Comparison of ENCODE assay signal across 18 cellular contexts in genomic region chr2:1718339-1719220, GRCh38. TPM values are rescaled to one million over a fixed set of nuclear protein-coding genes. Genes with fewer than 3 reads are reported as not detected.
DNase-seq lines count a peak whose midpoint lies in the region; TF ChIP-seq lines count a peak whose summit lies in the region.
"Had no signal": no experiment of that assay in that cellular context is flagged by ENCODE, and none has a peak within 500 bp of the region (broad histone marks: within the 10 kb centered on the region; RNA-seq: fewer than 3 reads in every experiment).

No MANE protein-coding gene starts in this region.

- H3K27me3 ChIP-seq in muscle layer of colon (ENCODE audit: control insufficient read depth in 1 of 2, insufficient read depth in 2 of 2, low read length in 2 of 2): no peaks in the 10 kb centered on the region
- H3K27me3 ChIP-seq in subcutaneous abdominal adipose tissue (ENCODE audit: control insufficient read depth in 5 of 5, insufficient read depth in 4 of 5, low read length in 5 of 5): no peaks in the 10 kb centered on the region
- H3K27me3 ChIP-seq: MG63, transverse colon had no signal

- H3K9me3 ChIP-seq in muscle layer of colon (ENCODE audit: low read length) (no peaks in the 10 kb centered on the region), subcutaneous abdominal adipose tissue (ENCODE audit: control insufficient read depth in 5 of 5, low read length in 5 of 5) (no peaks in the 10 kb centered on the region)
- H3K9me3 ChIP-seq: MG63, transverse colon had no signal

- no peak overlapping the region for H3K9ac ChIP-seq in muscle layer of colon (ENCODE audit: low read length)
- H3K9ac ChIP-seq in subcutaneous abdominal adipose tissue (ENCODE audit: low read length in 5 of 5): peak overlapping the region in 2 of 5 donors; percentile 5 to 28

- H3K27ac ChIP-seq in muscle layer of colon (ENCODE audit: low read depth, low read length): peak overlapping the region; percentile 12
- H3K27ac ChIP-seq in subcutaneous abdominal adipose tissue (ENCODE audit: low read depth, low read length): peak overlapping the region; percentile 92
- H3K27ac ChIP-seq: HL-60 had no signal

- H3K4me3 ChIP-seq in muscle layer of colon (ENCODE audit: low read depth in 1 of 2, low read length in 2 of 2) (no peak overlapping the region), subcutaneous abdominal adipose tissue (ENCODE audit: low read depth in 1 of 5, low read length in 5 of 5) (no peak overlapping the region)
- H3K4me3 ChIP-seq: MG63, transverse colon had no signal

- H3K4me1 ChIP-seq in muscle layer of colon (ENCODE audit: insufficient read depth, low read length) (peaks cover 54% of the 10 kb centered on the region), subcutaneous abdominal adipose tissue (ENCODE audit: control insufficient read depth in 5 of 5, insufficient read depth in 5 of 5, low read length in 5 of 5) (peaks cover 27 to 87% (median 76%) of the 10 kb centered on the region in 5 donors)

- DNase-seq in dermis blood vessel endothelial cell: peak; percentile 38
- no peak for DNase-seq in SKM-1 treated with dmso at 0.1 percent for 144 hours (lab: John Stamatoyannopoulos, UW; ENCODE audit: unreplicated experiment)
- no peak for DNase-seq in activated effector memory CD4-positive, alpha-beta T cell treated with Interleukin-2 at 50 U/mL for 16 hours
- no peak for DNase-seq in NOMO-1 treated with dmso at 0.1 percent for 144 hours (lab: John Stamatoyannopoulos, UW; ENCODE audit: unreplicated experiment)
- DNase-seq: activated CD4-positive, alpha-beta T cell treated with anti-CD3 and anti-CD28 coated beads for 4 hours; AML-193; effector memory CD8-positive, alpha-beta T cell; left colon; MG63; NCI-H1417 treated with DMSO at 0.1 percent for 48 hours; NCI-H524 treated with DMSO at 0.1 percent for 48 hours; stimulated activated naive CD4-positive, alpha-beta T cell treated with Interleukin-2 at 50 U/mL for 16 hours; T-helper 1 cell; transverse colon had no signal

- no peaks in the 10 kb centered on the region for H3K36me3 ChIP-seq in muscle layer of colon (ENCODE audit: insufficient read depth, low read length)
- no peaks in the 10 kb centered on the region for H3K36me3 ChIP-seq in subcutaneous abdominal adipose tissue (ENCODE audit: control insufficient read depth in 5 of 5, insufficient read depth in 5 of 5, low read length in 5 of 5)
- H3K36me3 ChIP-seq: transverse colon had no signal

TF ChIP-seq in PFSK-1, 5 proteins besides CTCF, POLR2A, EP300 and RAD21:
- TF ChIP-seq TAF1 (IDR thresholded peaks at IDR 0.05; ENCODE audit: borderline replicate concordance, insufficient read depth, low read length): no peak
- TF ChIP-seq FOXP2 (optimal IDR thresholded peaks at IDR 0.05; ENCODE audit: borderline replicate concordance, extremely low read depth, extremely low read length, insufficient read depth): no peak
- no peak for TF ChIP-seq SIN3A (IDR thresholded peaks at IDR 0.05; ENCODE audit: borderline replicate concordance, insufficient read depth, low read length)
- TF ChIP-seq POLR2AphosphoS5 (IDR thresholded peaks at IDR 0.05; ENCODE audit: low read depth, low read length): peak; percentile 15; the same call in 1 of the 2 replicates
- TF ChIP-seq, protein P1, sequence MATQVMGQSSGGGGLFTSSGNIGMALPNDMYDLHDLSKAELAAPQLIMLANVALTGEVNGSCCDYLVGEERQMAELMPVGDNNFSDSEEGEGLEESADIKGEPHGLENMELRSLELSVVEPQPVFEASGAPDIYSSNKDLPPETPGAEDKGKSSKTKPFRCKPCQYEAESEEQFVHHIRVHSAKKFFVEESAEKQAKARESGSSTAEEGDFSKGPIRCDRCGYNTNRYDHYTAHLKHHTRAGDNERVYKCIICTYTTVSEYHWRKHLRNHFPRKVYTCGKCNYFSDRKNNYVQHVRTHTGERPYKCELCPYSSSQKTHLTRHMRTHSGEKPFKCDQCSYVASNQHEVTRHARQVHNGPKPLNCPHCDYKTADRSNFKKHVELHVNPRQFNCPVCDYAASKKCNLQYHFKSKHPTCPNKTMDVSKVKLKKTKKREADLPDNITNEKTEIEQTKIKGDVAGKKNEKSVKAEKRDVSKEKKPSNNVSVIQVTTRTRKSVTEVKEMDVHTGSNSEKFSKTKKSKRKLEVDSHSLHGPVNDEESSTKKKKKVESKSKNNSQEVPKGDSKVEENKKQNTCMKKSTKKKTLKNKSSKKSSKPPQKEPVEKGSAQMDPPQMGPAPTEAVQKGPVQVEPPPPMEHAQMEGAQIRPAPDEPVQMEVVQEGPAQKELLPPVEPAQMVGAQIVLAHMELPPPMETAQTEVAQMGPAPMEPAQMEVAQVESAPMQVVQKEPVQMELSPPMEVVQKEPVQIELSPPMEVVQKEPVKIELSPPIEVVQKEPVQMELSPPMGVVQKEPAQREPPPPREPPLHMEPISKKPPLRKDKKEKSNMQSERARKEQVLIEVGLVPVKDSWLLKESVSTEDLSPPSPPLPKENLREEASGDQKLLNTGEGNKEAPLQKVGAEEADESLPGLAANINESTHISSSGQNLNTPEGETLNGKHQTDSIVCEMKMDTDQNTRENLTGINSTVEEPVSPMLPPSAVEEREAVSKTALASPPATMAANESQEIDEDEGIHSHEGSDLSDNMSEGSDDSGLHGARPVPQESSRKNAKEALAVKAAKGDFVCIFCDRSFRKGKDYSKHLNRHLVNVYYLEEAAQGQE (IDR thresholded peaks at IDR 0.05; ENCODE audit: insufficient read depth in 1 of 2, low read depth in 2 of 2, low read length in 2 of 2): no peak

RNA-seq across cellular contexts. Expression of gene PXDN, which starts 25.7 kb away (rescaled TPM):
- 1,212 TPM for polyA plus RNA-seq in PFSK-1 (2012; ENCODE audit: insufficient read length, low read depth)
- 563 and 762 TPM in 2 replicates for total RNA-seq in dermis blood vessel endothelial cell
